ENCODE assay signal across 1 cellular context in the genomic region with DNA sequence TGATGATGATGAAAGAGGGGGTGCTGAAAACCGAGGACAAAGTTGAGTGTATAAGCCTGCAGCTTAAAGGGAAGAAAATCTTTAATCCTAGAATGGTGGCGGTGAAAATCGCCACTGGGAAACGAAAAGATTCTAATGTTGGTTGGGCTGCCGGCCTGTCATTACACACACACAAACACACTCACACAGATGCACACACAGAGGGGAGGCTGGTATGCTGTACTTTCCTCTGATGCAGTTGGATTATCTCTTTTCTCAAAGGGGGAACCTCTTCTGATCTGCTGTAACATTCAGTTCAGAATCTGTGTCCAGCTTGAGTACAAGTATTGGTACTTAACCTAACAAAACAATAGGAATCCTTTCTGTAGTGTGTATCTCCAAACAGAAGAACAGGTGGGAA.
TF ChIP-seq lines count a peak whose summit lies in the region.

No MANE protein-coding gene starts in this region.

TF ChIP-seq in HepG2, 621 proteins besides CTCF, POLR2A, EP300 and RAD21 (continued from another document):
- TF ChIP-seq FOXP1 (IDR thresholded peaks at IDR 0.05) (no peak), FOXP1 (CRISPR knock-in tag; IDR thresholded peaks at IDR 0.05) (no peak), EZH2 (conservative IDR thresholded peaks at IDR 0.05; ENCODE audit: low read depth, low read length) (no peak), CENPX (CRISPR knock-in tag; IDR thresholded peaks at IDR 0.05) (no peak), SIN3B (IDR thresholded peaks at IDR 0.05; ENCODE audit: low read length) (no peak), THAP11 (CRISPR knock-in tag; IDR thresholded peaks at IDR 0.05) (no peak), SMAD9 (CRISPR knock-in tag; IDR thresholded peaks at IDR 0.05) (no peak), SMYD3 (CRISPR knock-in tag; IDR thresholded peaks at IDR 0.05) (no peak), ZMYM3 (CRISPR knock-in tag; IDR thresholded peaks at IDR 0.05) (no peak), AGO2 (optimal IDR thresholded peaks at IDR 0.05; ENCODE audit: low read depth, low read length) (no peak), ZNF775 (CRISPR knock-in tag; IDR thresholded peaks at IDR 0.05; ENCODE audit: borderline replicate concordance) (peak; percentile 15; the same call in 1 of the 2 replicates)
- TF ChIP-seq, protein P1, sequence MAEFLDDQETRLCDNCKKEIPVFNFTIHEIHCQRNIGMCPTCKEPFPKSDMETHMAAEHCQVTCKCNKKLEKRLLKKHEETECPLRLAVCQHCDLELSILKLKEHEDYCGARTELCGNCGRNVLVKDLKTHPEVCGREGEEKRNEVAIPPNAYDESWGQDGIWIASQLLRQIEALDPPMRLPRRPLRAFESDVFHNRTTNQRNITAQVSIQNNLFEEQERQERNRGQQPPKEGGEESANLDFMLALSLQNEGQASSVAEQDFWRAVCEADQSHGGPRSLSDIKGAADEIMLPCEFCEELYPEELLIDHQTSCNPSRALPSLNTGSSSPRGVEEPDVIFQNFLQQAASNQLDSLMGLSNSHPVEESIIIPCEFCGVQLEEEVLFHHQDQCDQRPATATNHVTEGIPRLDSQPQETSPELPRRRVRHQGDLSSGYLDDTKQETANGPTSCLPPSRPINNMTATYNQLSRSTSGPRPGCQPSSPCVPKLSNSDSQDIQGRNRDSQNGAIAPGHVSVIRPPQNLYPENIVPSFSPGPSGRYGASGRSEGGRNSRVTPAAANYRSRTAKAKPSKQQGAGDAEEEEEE (CRISPR knock-in tag; IDR thresholded peaks at IDR 0.05; ENCODE audit: borderline replicate concordance), result no peak
- TF ChIP-seq, protein P2, sequence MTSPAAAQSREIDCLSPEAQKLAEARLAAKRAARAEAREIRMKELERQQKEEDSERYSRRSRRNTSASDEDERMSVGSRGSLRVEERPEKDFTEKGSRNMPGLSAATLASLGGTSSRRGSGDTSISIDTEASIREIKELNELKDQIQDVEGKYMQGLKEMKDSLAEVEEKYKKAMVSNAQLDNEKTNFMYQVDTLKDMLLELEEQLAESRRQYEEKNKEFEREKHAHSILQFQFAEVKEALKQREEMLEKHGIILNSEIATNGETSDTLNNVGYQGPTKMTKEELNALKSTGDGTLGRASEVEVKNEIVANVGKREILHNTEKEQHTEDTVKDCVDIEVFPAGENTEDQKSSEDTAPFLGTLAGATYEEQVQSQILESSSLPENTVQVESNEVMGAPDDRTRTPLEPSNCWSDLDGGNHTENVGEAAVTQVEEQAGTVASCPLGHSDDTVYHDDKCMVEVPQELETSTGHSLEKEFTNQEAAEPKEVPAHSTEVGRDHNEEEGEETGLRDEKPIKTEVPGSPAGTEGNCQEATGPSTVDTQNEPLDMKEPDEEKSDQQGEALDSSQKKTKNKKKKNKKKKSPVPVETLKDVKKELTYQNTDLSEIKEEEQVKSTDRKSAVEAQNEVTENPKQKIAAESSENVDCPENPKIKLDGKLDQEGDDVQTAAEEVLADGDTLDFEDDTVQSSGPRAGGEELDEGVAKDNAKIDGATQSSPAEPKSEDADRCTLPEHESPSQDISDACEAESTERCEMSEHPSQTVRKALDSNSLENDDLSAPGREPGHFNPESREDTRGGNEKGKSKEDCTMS (CRISPR knock-in tag; conservative IDR thresholded peaks at IDR 0.05), result no peak
- TF ChIP-seq, protein P3, sequence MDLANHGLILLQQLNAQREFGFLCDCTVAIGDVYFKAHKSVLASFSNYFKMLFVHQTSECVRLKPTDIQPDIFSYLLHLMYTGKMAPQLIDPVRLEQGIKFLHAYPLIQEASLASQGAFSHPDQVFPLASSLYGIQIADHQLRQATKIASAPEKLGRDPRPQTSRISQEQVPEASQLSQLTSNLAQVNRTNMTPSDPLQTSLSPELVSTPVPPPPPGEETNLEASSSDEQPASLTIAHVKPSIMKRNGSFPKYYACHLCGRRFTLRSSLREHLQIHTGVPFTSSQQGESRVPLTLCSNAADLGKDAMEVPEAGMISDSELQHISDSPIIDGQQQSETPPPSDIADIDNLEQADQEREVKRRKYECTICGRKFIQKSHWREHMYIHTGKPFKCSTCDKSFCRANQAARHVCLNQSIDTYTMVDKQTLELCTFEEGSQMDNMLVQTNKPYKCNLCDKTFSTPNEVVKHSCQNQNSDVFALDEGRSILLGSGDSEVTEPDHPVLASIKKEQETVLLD (CRISPR knock-in tag; IDR thresholded peaks at IDR 0.05; ENCODE audit: low read depth), result no peak
- TF ChIP-seq, protein P4, sequence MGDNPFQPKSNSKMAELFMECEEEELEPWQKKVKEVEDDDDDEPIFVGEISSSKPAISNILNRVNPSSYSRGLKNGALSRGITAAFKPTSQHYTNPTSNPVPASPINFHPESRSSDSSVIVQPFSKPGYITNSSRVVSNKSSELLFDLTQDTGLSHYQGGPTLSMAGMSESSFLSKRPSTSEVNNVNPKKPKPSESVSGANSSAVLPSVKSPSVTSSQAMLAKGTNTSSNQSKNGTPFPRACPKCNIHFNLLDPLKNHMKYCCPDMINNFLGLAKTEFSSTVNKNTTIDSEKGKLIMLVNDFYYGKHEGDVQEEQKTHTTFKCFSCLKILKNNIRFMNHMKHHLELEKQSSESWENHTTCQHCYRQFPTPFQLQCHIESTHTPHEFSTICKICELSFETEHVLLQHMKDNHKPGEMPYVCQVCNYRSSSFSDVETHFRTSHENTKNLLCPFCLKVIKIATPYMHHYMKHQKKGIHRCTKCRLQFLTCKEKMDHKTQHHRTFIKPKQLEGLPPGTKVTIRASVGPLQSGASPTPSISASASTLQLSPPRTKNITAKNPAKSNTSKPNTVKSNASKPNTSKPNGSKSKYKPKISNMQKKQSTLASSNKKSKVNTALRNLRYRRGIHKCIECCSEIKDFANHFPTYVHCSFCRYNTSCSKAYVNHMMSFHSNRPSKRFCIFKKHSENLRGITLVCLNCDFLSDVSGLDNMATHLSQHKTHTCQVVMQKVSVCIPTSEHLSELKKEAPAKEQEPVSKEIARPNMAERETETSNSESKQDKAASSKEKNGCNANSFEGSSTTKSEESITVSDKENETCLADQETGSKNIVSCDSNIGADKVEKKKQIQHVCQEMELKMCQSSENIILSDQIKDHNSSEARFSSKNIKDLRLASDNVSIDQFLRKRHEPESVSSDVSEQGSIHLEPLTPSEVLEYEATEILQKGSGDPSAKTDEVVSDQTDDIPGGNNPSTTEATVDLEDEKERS (CRISPR knock-in tag; IDR thresholded peaks at IDR 0.05), result peak; percentile 8; the same call in 1 of the 2 replicates
- TF ChIP-seq, protein P5, sequence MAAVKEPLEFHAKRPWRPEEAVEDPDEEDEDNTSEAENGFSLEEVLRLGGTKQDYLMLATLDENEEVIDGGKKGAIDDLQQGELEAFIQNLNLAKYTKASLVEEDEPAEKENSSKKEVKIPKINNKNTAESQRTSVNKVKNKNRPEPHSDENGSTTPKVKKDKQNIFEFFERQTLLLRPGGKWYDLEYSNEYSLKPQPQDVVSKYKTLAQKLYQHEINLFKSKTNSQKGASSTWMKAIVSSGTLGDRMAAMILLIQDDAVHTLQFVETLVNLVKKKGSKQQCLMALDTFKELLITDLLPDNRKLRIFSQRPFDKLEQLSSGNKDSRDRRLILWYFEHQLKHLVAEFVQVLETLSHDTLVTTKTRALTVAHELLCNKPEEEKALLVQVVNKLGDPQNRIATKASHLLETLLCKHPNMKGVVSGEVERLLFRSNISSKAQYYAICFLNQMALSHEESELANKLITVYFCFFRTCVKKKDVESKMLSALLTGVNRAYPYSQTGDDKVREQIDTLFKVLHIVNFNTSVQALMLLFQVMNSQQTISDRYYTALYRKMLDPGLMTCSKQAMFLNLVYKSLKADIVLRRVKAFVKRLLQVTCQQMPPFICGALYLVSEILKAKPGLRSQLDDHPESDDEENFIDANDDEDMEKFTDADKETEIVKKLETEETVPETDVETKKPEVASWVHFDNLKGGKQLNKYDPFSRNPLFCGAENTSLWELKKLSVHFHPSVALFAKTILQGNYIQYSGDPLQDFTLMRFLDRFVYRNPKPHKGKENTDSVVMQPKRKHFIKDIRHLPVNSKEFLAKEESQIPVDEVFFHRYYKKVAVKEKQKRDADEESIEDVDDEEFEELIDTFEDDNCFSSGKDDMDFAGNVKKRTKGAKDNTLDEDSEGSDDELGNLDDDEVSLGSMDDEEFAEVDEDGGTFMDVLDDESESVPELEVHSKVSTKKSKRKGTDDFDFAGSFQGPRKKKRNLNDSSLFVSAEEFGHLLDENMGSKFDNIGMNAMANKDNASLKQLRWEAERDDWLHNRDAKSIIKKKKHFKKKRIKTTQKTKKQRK (IDR thresholded peaks at IDR 0.05; ENCODE audit: low read length), result no peak
